In genomic region chr17:15463363-15463762, GRCh38 we compare ENCODE assay signal across 8 cellular contexts. TPM values are rescaled to one million over a fixed set of nuclear protein-coding genes. Genes with fewer than 3 reads are reported as not detected.
DNase-seq lines count a peak whose midpoint lies in the region; ATAC-seq and TF ChIP-seq lines count a peak whose summit lies in the region.

No MANE protein-coding gene starts in this region.

- peaks cover 32% of the 10 kb centered on the region for H3K4me1 Mint-ChIP-seq in nephron progenitor cell
- H3K4me1 Mint-ChIP-seq in activated T-helper 17 cell treated with anti-CD3 and anti-CD28 coated beads, Interleukin-2, amount 50 U/mL, for 72 hours: peaks cover 4% of the 10 kb centered on the region

- H3K27me3 Mint-ChIP-seq in nephron progenitor cell (ENCODE audit: low read depth, poor library complexity): no peaks in the 10 kb centered on the region
- H3K27me3 Mint-ChIP-seq in activated T-helper 17 cell treated with anti-CD3 and anti-CD28 coated beads, Interleukin-2, amount 50 U/mL, for 72 hours: no peaks in the 10 kb centered on the region

- H3K27ac ChIP-seq in SJSA1: peak overlapping the region; percentile 38
- H3K27ac ChIP-seq in A673 (ENCODE audit: low read depth, low read length, poor library complexity, severe bottlenecking): no peak overlapping the region

- H3K27me3 ChIP-seq in SJSA1 (replicated peaks): no peaks in the 10 kb centered on the region
- H3K27me3 ChIP-seq in A673 (replicated peaks; ENCODE audit: insufficient read depth, low read depth, low read length, poor library complexity): no peaks in the 10 kb centered on the region

- no TSS peak for BruUV-seq in A673 (replicated peaks; lab: Mats Ljungman, UMichigan)

- H3K4me3 Mint-ChIP-seq in nephron progenitor cell: no peak overlapping the region
- no peak overlapping the region for H3K4me3 Mint-ChIP-seq in activated T-helper 17 cell treated with anti-CD3 and anti-CD28 coated beads, Interleukin-2, amount 50 U/mL, for 72 hours

- peak overlapping the region; percentile 46 for H3K27ac Mint-ChIP-seq in nephron progenitor cell
- no peak overlapping the region for H3K27ac Mint-ChIP-seq in activated T-helper 17 cell treated with anti-CD3 and anti-CD28 coated beads, Interleukin-2, amount 50 U/mL, for 72 hours

- POLR2A ChIA-PET in A673 (lab: Charles Lee; ENCODE audit: low non-redundant PET): no interaction called here

- intact Hi-C loops in A673 (cut with micrococcal nuclease; ENCODE audit: unreplicated experiment): no loop called here

- TF ChIP-seq CTCF in AG10803 (conservative IDR thresholded peaks at IDR 0.05; ENCODE audit: low read length): no peak
- TF ChIP-seq CTCF in fibroblast of the aortic adventitia (IDR thresholded peaks at IDR 0.05; ENCODE audit: insufficient read depth, low read length): no peak
- no peak for TF ChIP-seq CTCF in nephron progenitor cell (IDR thresholded peaks at IDR 0.05)
- no peak for TF ChIP-seq CTCF in A673 (conservative IDR thresholded peaks at IDR 0.05; ENCODE audit: low read depth, low read length)

- H3K4me1 ChIP-seq in SJSA1 (replicated peaks): peaks cover 24% of the 10 kb centered on the region
- H3K4me1 ChIP-seq in A673 (ENCODE audit: insufficient read depth, low read length, poor library complexity, severe bottlenecking): no peaks in the 10 kb centered on the region

- H3K9me3 ChIP-seq in SJSA1 (replicated peaks): no peaks in the 10 kb centered on the region
- no peaks in the 10 kb centered on the region for H3K9me3 ChIP-seq in A673 (ENCODE audit: low read depth, low read length, poor library complexity, severe bottlenecking)

- CTCF ChIA-PET in A673 (lab: Charles Lee): no interaction called here

- DNase-seq in AG10803 (ENCODE audit: low read depth) (peak; percentile 87), SJSA1 (ENCODE audit: low read depth in 1 of 2, low spot score in 2 of 2) (peak; percentile 81 to 82), fibroblast of the aortic adventitia (ENCODE audit: low read depth) (peak; percentile 90), nephron progenitor cell (peak; percentile 24), A673 (ENCODE audit: low spot score) (no peak)

- H3K36me3 Mint-ChIP-seq in nephron progenitor cell (ENCODE audit: low read depth): peaks cover 41% of the 10 kb centered on the region
- peaks cover 8% of the 10 kb centered on the region for H3K36me3 Mint-ChIP-seq in activated T-helper 17 cell treated with anti-CD3 and anti-CD28 coated beads, Interleukin-2, amount 50 U/mL, for 72 hours (ENCODE audit: low read depth)

- ATAC-seq in HG02588 (IDR thresholded peaks at IDR 0.05; ENCODE audit: unreplicated experiment) (no peak), GM21423 (IDR thresholded peaks at IDR 0.05; ENCODE audit: unreplicated experiment) (no peak)
- no peak for ATAC-seq in activated T-helper 17 cell treated with anti-CD3 and anti-CD28 coated beads, Interleukin-2, amount 50 U/mL, for 72 hours (replicated peaks)

- H3K9me3 Mint-ChIP-seq in nephron progenitor cell: no peaks in the 10 kb centered on the region
- H3K9me3 Mint-ChIP-seq in activated T-helper 17 cell treated with anti-CD3 and anti-CD28 coated beads, Interleukin-2, amount 50 U/mL, for 72 hours: no peaks in the 10 kb centered on the region

- H3K36me3 ChIP-seq in SJSA1 (no peaks in the 10 kb centered on the region), A673 (ENCODE audit: insufficient read depth, low read length, poor library complexity, severe bottlenecking) (no peaks in the 10 kb centered on the region)

- H3K4me3 ChIP-seq in AG10803 (ENCODE audit: low read length) (no peak overlapping the region), SJSA1 (no peak overlapping the region), fibroblast of the aortic adventitia (ENCODE audit: low read depth, low read length) (no peak overlapping the region), A673 (ENCODE audit: low read depth, low read length, poor library complexity, severe bottlenecking) (no peak overlapping the region)

RNA-seq across cellular contexts. Expression of gene CDRT4, which starts 4.1 kb away (rescaled TPM):
- 0.24 TPM in 1 of 2 replicates, not detected in the other for total RNA-seq in SJSA1 (2014; rRNA removed; shearing (Covaris generic))
- total RNA-seq in fibroblast of the aortic adventitia (ENCODE audit: low replicate concordance) (2.9 TPM in 1 of 2 replicates, not detected in the other), A673 (2021) (0.62 and 1.3 TPM in 2 replicates)
- total RNA-seq in activated T-helper 17 cell treated with anti-CD3 and anti-CD28 coated beads, Interleukin-2, amount 50 U/mL, for 72 hours: 1 to 10 TPM; 5.8 to 8.0 TPM
